12 cellular contexts compared by ENCODE assay signal in genomic region chr7:7922684-7923385, GRCh38. TPM values are rescaled to one million over a fixed set of nuclear protein-coding genes. Genes with fewer than 3 reads are reported as not detected.
DNase-seq lines count a peak whose midpoint lies in the region; ATAC-seq and TF ChIP-seq lines count a peak whose summit lies in the region.
"Had no signal": no experiment of that assay in that cellular context is flagged by ENCODE, and none has a peak within 500 bp of the region (broad histone marks: within the 10 kb centered on the region; RNA-seq: fewer than 3 reads in every experiment).

No MANE protein-coding gene starts in this region.

- ATAC-seq in left lung (peak; percentile 88), upper lobe of right lung (peak; percentile 87), HG03432 (IDR thresholded peaks at IDR 0.05; ENCODE audit: unreplicated experiment) (no peak)

- H3K36me3 ChIP-seq in left lung, result no peaks in the 10 kb centered on the region
- H3K36me3 ChIP-seq in upper lobe of right lung, result no peaks in the 10 kb centered on the region
- H3K36me3 ChIP-seq: neutrophil had no signal

- H3K27ac ChIP-seq in left lung (peak overlapping the region in 1 of 2 donors; percentile 10), upper lobe of right lung (no peak overlapping the region)
- H3K27ac ChIP-seq: neutrophil had no signal

- TF ChIP-seq CTCF in left lung (IDR thresholded peaks at IDR 0.05) (no peak), upper lobe of right lung (IDR thresholded peaks at IDR 0.05) (no peak)

- H3K4me1 ChIP-seq in left lung (no peaks in the 10 kb centered on the region), upper lobe of right lung (no peaks in the 10 kb centered on the region)

- intact Hi-C loops in left lung (cut with DNase I), result no loop called here
- intact Hi-C loops in upper lobe of right lung (cut with DNase I), result no loop called here

- DNase-seq in NCI-H510A treated with DMSO at 0.1 percent for 48 hours (lab: John Stamatoyannopoulos, UW) (peak; percentile 53), NCI-H510A (lab: John Stamatoyannopoulos, UW) (no peak), NCI-H2227 treated with DMSO at 0.1 percent for 48 hours (lab: John Stamatoyannopoulos, UW) (peak; percentile 10), left lung (no peak), upper lobe of right lung (no peak), T1000 (lab: John Stamatoyannopoulos, UW) (no peak)
- no peak for DNase-seq in activated CD4-positive, alpha-beta T cell treated with anti-CD3 and anti-CD28 coated beads, Interleukin-2, amount 50 U/mL, for 1 hour
- DNase-seq: activated gamma-delta T cell treated with Interleukin-2 at 50 U/mL for 16 hours, HCEC 1CT had no signal

- H3K9me3 ChIP-seq in left lung (no peaks in the 10 kb centered on the region), upper lobe of right lung (no peaks in the 10 kb centered on the region)
- H3K9me3 ChIP-seq: neutrophil had no signal

- no peaks in the 10 kb centered on the region for H3K27me3 ChIP-seq in left lung
- H3K27me3 ChIP-seq in upper lobe of right lung, result no peaks in the 10 kb centered on the region
- H3K27me3 ChIP-seq: neutrophil had no signal

- H3K4me3 ChIP-seq in left lung, result no peak overlapping the region
- H3K4me3 ChIP-seq in upper lobe of right lung, result no peak overlapping the region
- H3K4me3 ChIP-seq: smooth muscle cell had no signal

RNA-seq across cellular contexts. Expression of gene GLCCI1, which starts 45.8 kb away (rescaled TPM):
- 10 to 100 TPM; 25.4 to 42.6 TPM for total RNA-seq in left lung
- total RNA-seq in upper lobe of right lung, result 45.1 TPM

Comparison
In these comparisons a context has a peak if more than half of its experiments do, and no peak if none do; other contexts are left out.
1. DNase-seq: peak in NCI-H510A treated with DMSO at 0.1 percent for 48 hours (single experiment) and NCI-H2227 treated with DMSO at 0.1 percent for 48 hours (single experiment); none in NCI-H510A (single experiment), left lung (0 of 2), upper lobe of right lung (single experiment), T1000 (single experiment) and activated CD4-positive, alpha-beta T cell treated with anti-CD3 and anti-CD28 coated beads, Interleukin-2, amount 50 U/mL, for 1 hour (single experiment).